In genomic region chr12:116529686-116530085, GRCh38 we compare ENCODE assay signal across 16 cellular contexts. TPM values are rescaled to one million over a fixed set of nuclear protein-coding genes. Genes with fewer than 3 reads are reported as not detected.
DNase-seq lines count a peak whose midpoint lies in the region; ATAC-seq and TF ChIP-seq lines count a peak whose summit lies in the region.
"Had no signal": no experiment of that assay in that cellular context is flagged by ENCODE, and none has a peak within 500 bp of the region (broad histone marks: within the 10 kb centered on the region; RNA-seq: fewer than 3 reads in every experiment).

No MANE protein-coding gene starts in this region.

- BruUV-seq in IMR-90 (replicated peaks; lab: Mats Ljungman, UMichigan), result no TSS peak

- H3K27ac Mint-ChIP-seq in T-helper 17 cell, result no peak overlapping the region

- H3K27ac ChIP-seq in IMR-90 (ENCODE audit: insufficient read depth, low read length), result no peak overlapping the region
- peak overlapping the region in 3 of 4 donors; percentile 35 to 87 (median 68) for H3K27ac ChIP-seq in esophagus squamous epithelium
- peak overlapping the region; percentile 25 to 54 (median 50) for H3K27ac ChIP-seq in sigmoid colon
- no peak overlapping the region for H3K27ac ChIP-seq in adrenal gland

- H3K4me1 Mint-ChIP-seq in T-helper 17 cell, result peaks cover 22% of the 10 kb centered on the region

- no peak overlapping the region for H2AK9ac ChIP-seq in IMR-90 (replicated peaks; ENCODE audit: low read depth, low read length, poor library complexity)

- H3K36me3 ChIP-seq in IMR-90 (ENCODE audit: control insufficient read depth, insufficient read depth, low read length) (no peaks in the 10 kb centered on the region), esophagus squamous epithelium (no peaks in the 10 kb centered on the region), sigmoid colon (no peaks in the 10 kb centered on the region), adrenal gland (replicated peaks in 1 of 2) (no peaks in the 10 kb centered on the region)
- H3K36me3 ChIP-seq: HAP-1 had no signal

- no peaks in the 10 kb centered on the region for H3K79me1 ChIP-seq in IMR-90 (ENCODE audit: low read depth in 1 of 2, low read length in 2 of 2)

- H3K36me3 Mint-ChIP-seq in T-helper 17 cell (ENCODE audit: low read depth), result peaks cover 7% of the 10 kb centered on the region

- no peak overlapping the region for H3K14ac ChIP-seq in IMR-90 (replicated peaks; ENCODE audit: low read depth, low read length)

- CTCF ChIA-PET in IMR-90 (lab: Yijun Ruan, JAX), result no interaction called here

- TF ChIP-seq POLR2A in IMR-90 (IDR thresholded peaks at IDR 0.05; ENCODE audit: low read depth, low read length) (no peak), esophagus squamous epithelium (IDR thresholded peaks at IDR 0.05) (no peak), sigmoid colon (IDR thresholded peaks at IDR 0.05) (no peak), adrenal gland (IDR thresholded peaks at IDR 0.05) (no peak)

- H2AK5ac ChIP-seq in IMR-90 (ENCODE audit: low read depth, low read length), result no peak overlapping the region

- H3K4ac ChIP-seq in IMR-90 (ENCODE audit: low read depth, low read length), result no peak overlapping the region

- intact Hi-C loops in IMR-90 (cut with micrococcal nuclease), result loop anchor here (5.0 to 10.0 kb wide), 3 partner anchors 97 to 535 kb away; no protein-coding TSS in a partner anchor
- intact Hi-C loops in esophagus squamous epithelium (cut with DNase I), result no loop called here
- intact Hi-C loops in sigmoid colon (cut with DNase I), result loop anchor here (5.0 kb wide), 3 partner anchors 68 to 252 kb away; partner anchors contain the start of gene MED13L
- intact Hi-C loops in adrenal gland (cut with DNase I), result no loop called here

- H2AFZ ChIP-seq in IMR-90 (replicated peaks; ENCODE audit: low read length, poor library complexity), result no peak overlapping the region

- DNase-seq in AG20443 (ENCODE audit: low spot score) (peak; percentile 24), IMR-90 (peak; percentile 24), esophagus squamous epithelium (lab: John Stamatoyannopoulos, UW) (no peak), sigmoid colon (no peak), adrenal gland (no peak), NCI-H2081 (lab: John Stamatoyannopoulos, UW) (no peak), T-helper 17 cell (no peak)
- no peak for DNase-seq in stimulated activated CD4-positive, alpha-beta T cell treated with anti-CD3 and anti-CD28 coated beads, Interleukin-4, amount 100 ng/mL, for 4 hours
- DNase-seq: C1 segment of cervical spinal cord, DMS79, NCI-H1092 treated with DMSO at 0.1 percent for 48 hours, NCI-H1694, NCI-H510A, NCI-H82, OCI-M1 had no signal

- no CpG with 5 or more reads among the region's 2 CpGs for WGBS in IMR-90 (ENCODE audit: extremely low coverage in 2 of 2, insufficient read length in 1 of 2), 2 experiments
- WGBS in esophagus squamous epithelium, 2 donors, result 42 to 61% methylated on average over 2 of the region's 2 CpGs
- WGBS in sigmoid colon, 2 donors, result 74 to 77% methylated on average over 2 of the region's 2 CpGs
- 85 to 88% (median 88%) methylated on average over 2 of the region's 2 CpGs for WGBS in adrenal gland, 4 donors

- no peak overlapping the region for H3K4me2 ChIP-seq in IMR-90 (ENCODE audit: low read depth, low read length)

- no peak for TF ChIP-seq CTCF in IMR-90 (conservative IDR thresholded peaks at IDR 0.05; ENCODE audit: low read depth, low read length)
- TF ChIP-seq CTCF in esophagus squamous epithelium (IDR thresholded peaks at IDR 0.05), result no peak
- TF ChIP-seq CTCF in sigmoid colon (IDR thresholded peaks at IDR 0.05), result no peak
- TF ChIP-seq CTCF in adrenal gland (IDR thresholded peaks at IDR 0.05), result no peak

- H2BK120ac ChIP-seq in IMR-90 (ENCODE audit: low read depth, low read length), result no peak overlapping the region

- H3K9me3 ChIP-seq in IMR-90 (ENCODE audit: control insufficient read depth, insufficient read depth, low read length) (no peaks in the 10 kb centered on the region), esophagus squamous epithelium (no peaks in the 10 kb centered on the region), sigmoid colon (no peaks in the 10 kb centered on the region), adrenal gland (replicated peaks in 1 of 3) (no peaks in the 10 kb centered on the region), T-helper 17 cell (ENCODE audit: control insufficient read depth, low read length, poor library complexity, severe bottlenecking) (no peaks in the 10 kb centered on the region)
- H3K9me3 ChIP-seq: HAP-1 had no signal

- in situ Hi-C loops in IMR-90 (cut with MboI; ENCODE audit: low sequenced_read_pairs), result no loop called here

- H3K18ac ChIP-seq in IMR-90 (ENCODE audit: low read depth, low read length), result no peak overlapping the region

- no peak overlapping the region for H3K9ac ChIP-seq in IMR-90 (ENCODE audit: low read depth, low read length)

- no peaks in the 10 kb centered on the region for H4K20me1 ChIP-seq in IMR-90 (ENCODE audit: insufficient read depth, low read length)

- POLR2A ChIA-PET in IMR-90 (lab: Charles Lee; ENCODE audit: unreplicated experiment), result no interaction called here

- H3K4me3 Mint-ChIP-seq in T-helper 17 cell, result no peak overlapping the region

- H2BK5ac ChIP-seq in IMR-90 (ENCODE audit: low read depth, low read length, poor library complexity, severe bottlenecking), result no peak overlapping the region

- TF ChIP-seq EP300 in sigmoid colon (IDR thresholded peaks at IDR 0.05), result no peak

- H3K27me3 Mint-ChIP-seq in T-helper 17 cell, result peaks cover 23% of the 10 kb centered on the region

- no peak overlapping the region for H2BK15ac ChIP-seq in IMR-90 (ENCODE audit: low read depth, low read length)

- H3K27me3 ChIP-seq in IMR-90 (ENCODE audit: control insufficient read depth, insufficient read depth, low read length) (no peaks in the 10 kb centered on the region), esophagus squamous epithelium (no peaks in the 10 kb centered on the region), sigmoid colon (no peaks in the 10 kb centered on the region), adrenal gland (no peaks in the 10 kb centered on the region)

- H3K4me3 ChIP-seq in IMR-90 (ENCODE audit: insufficient read depth, low read depth, low read length), result no peak overlapping the region
- H3K4me3 ChIP-seq in esophagus squamous epithelium, result no peak overlapping the region
- no peak overlapping the region for H3K4me3 ChIP-seq in sigmoid colon
- no peak overlapping the region for H3K4me3 ChIP-seq in adrenal gland
- H3K4me3 ChIP-seq: HAP-1 had no signal

- no peak overlapping the region; the same call in 1 of the 2 replicates for H2BK20ac ChIP-seq in IMR-90 (ENCODE audit: low read depth, low read length)

- peaks cover 17% of the 10 kb centered on the region for H3K4me1 ChIP-seq in IMR-90 (ENCODE audit: control insufficient read depth, insufficient read depth, low read length)
- peaks cover 29 to 79% (median 50%) of the 10 kb centered on the region in 3 donors for H3K4me1 ChIP-seq in esophagus squamous epithelium
- H3K4me1 ChIP-seq in sigmoid colon, result peaks cover 0 to 42% (median 37%) of the 10 kb centered on the region in 4 donors
- peaks cover 0 to 22% of the 10 kb centered on the region in 2 donors for H3K4me1 ChIP-seq in adrenal gland (replicated peaks in 1 of 2)

- ATAC-seq in IMR-90 (ENCODE audit: low read depth), result no peak
- no peak for ATAC-seq in T-helper 17 cell

- H4K91ac ChIP-seq in IMR-90 (ENCODE audit: insufficient read depth, low read depth, low read length), result no peak overlapping the region

- H4K8ac ChIP-seq in IMR-90 (ENCODE audit: low read depth in 2 of 2, low read length in 2 of 2), result no peak overlapping the region

- H3K56ac ChIP-seq in IMR-90 (ENCODE audit: extremely low read depth, insufficient read depth, low read length), result no peak overlapping the region

- no peak overlapping the region for H3K23ac ChIP-seq in IMR-90 (ENCODE audit: low read depth, low read length)

- no peak for TF ChIP-seq RAD21 in IMR-90 (IDR thresholded peaks at IDR 0.05; ENCODE audit: low read length)

- peaks cover 17% of the 10 kb centered on the region for H3K9me1 ChIP-seq in IMR-90 (ENCODE audit: insufficient read depth, low read length)

- no peak overlapping the region for H4K5ac ChIP-seq in IMR-90 (ENCODE audit: low read depth, low read length)

- dilution Hi-C loops in IMR-90 (cut with HindIII; ENCODE audit: low sequenced_read_pairs, unreplicated experiment), result no loop called here

TF ChIP-seq in IMR-90, 13 proteins besides CTCF, POLR2A, EP300 and RAD21:
- TF ChIP-seq RCOR1 (IDR thresholded peaks at IDR 0.05; ENCODE audit: insufficient replicate concordance, low read length) (no peak), MAFK (IDR thresholded peaks at IDR 0.05; ENCODE audit: low read depth, low read length) (no peak), BHLHE40 (IDR thresholded peaks at IDR 0.05; ENCODE audit: low read depth, low read length) (no peak), MAZ (IDR thresholded peaks at IDR 0.05; ENCODE audit: borderline replicate concordance, low read depth, low read length) (no peak), MXI1 (IDR thresholded peaks at IDR 0.05; ENCODE audit: borderline replicate concordance, low read depth, low read length) (no peak)

RNA-seq across cellular contexts. Expression of gene MAP1LC3B2, which starts 29.5 kb away (rescaled TPM):
- total RNA-seq in IMR-90 (2012; rRNA removed) (0.28 TPM in 1 of 2 replicates, not detected in the other), esophagus squamous epithelium (under 1 TPM in 2 of 4 donors, not detected in 2; 0.76 TPM), sigmoid colon (1 to 10 TPM in 1 of 4 donors, not detected in 3; 1.1 TPM), adrenal gland (1 to 10 TPM in 4 of 8 donors, under 1 TPM in 3, not detected in 1; 0.54 to 4.6 (median 2.5) TPM), T-helper 17 cell (1 to 10 TPM in 1 of 2 donors, under 1 TPM in 1; 0.89 to 2.7 TPM)
- polyA plus RNA-seq in IMR-90 (2012; rRNA removed) (1.4 TPM in 2 replicates), sigmoid colon (1 to 10 TPM in 2 of 3 donors, under 1 TPM in 1; 0.90 to 6.2 (median 4.8) TPM), adrenal gland (1 to 10 TPM in 2 of 3 donors, under 1 TPM in 1; 0.81 to 1.7 (median 1.3) TPM)
- 0.55 and 0.97 TPM in 2 replicates for polyA plus RNA-seq in IMR-90 (2012; cell fraction: cytosol; rRNA removed)
- 0.26 and 1.5 TPM in 2 replicates for polyA plus RNA-seq in IMR-90 (2012; cell fraction: nucleus; rRNA removed; ENCODE audit: low replicate concordance)

Comparison
In these comparisons a context has a peak if more than half of its experiments do, and no peak if none do; other contexts are left out.
1. DNase-seq: peak in AG20443 (single experiment) and IMR-90 (single experiment); none in esophagus squamous epithelium (single experiment), sigmoid colon (single experiment), stimulated activated CD4-positive, alpha-beta T cell treated with anti-CD3 and anti-CD28 coated beads, Interleukin-4, amount 100 ng/mL, for 4 hours (0 of 2), adrenal gland (0 of 7), NCI-H2081 (0 of 2) and T-helper 17 cell (0 of 3).
2. H3K27ac ChIP-seq: peak in esophagus squamous epithelium (3 of 4) and sigmoid colon (4 of 4); none in IMR-90 (single experiment) and adrenal gland (0 of 5).
3. intact Hi-C loops: an anchor here in IMR-90 (5.0 to 10.0 kb wide) and sigmoid colon (5.0 kb wide); none called in esophagus squamous epithelium and adrenal gland.